8 cellular contexts compared by ENCODE assay signal in genomic region chr5:139698461-139699146, GRCh38. TPM values are rescaled to one million over a fixed set of nuclear protein-coding genes. Genes with fewer than 3 reads are reported as not detected.
DNase-seq lines count a peak whose midpoint lies in the region; ATAC-seq lines count a peak whose summit lies in the region.

No MANE protein-coding gene starts in this region.

- peaks cover 44% of the 10 kb centered on the region for H3K4me1 Mint-ChIP-seq in central memory CD8-positive, alpha-beta T cell
- peaks cover 67% of the 10 kb centered on the region for H3K4me1 Mint-ChIP-seq in stimulated activated memory B cell treated with anti-CD40 and anti-IgM and Interleukin-4, amounts not matched to agents 10 μg/mL and 1 μg/mL and 100 μg/mL, for 72 hours

- H3K4me3 Mint-ChIP-seq in central memory CD8-positive, alpha-beta T cell: peak overlapping the region; percentile 77
- H3K4me3 Mint-ChIP-seq in stimulated activated memory B cell treated with anti-CD40 and anti-IgM and Interleukin-4, amounts not matched to agents 10 μg/mL and 1 μg/mL and 100 μg/mL, for 72 hours: no peak overlapping the region

- peak in 9 of 14 donors; percentile 37 to 82 (median 65) for DNase-seq in C1 segment of cervical spinal cord (lab: John Stamatoyannopoulos, UW)
- peak; percentile 89 for DNase-seq in M059J (ENCODE audit: low read depth)
- no peak for DNase-seq in central memory CD8-positive, alpha-beta T cell (ENCODE audit: low spot score in 2 of 2)
- peak; percentile 94 for DNase-seq in left kidney (ENCODE audit: low read depth, low spot score)
- no peak for DNase-seq in AML-193 (lab: John Stamatoyannopoulos, UW)
- no peak for DNase-seq in NCI-H2107 (lab: John Stamatoyannopoulos, UW)

- H3K27ac Mint-ChIP-seq in central memory CD8-positive, alpha-beta T cell (ENCODE audit: low read depth): no peak overlapping the region
- H3K27ac Mint-ChIP-seq in stimulated activated memory B cell treated with anti-CD40 and anti-IgM and Interleukin-4, amounts not matched to agents 10 μg/mL and 1 μg/mL and 100 μg/mL, for 72 hours: peak overlapping the region; percentile 81

- peaks cover 24% of the 10 kb centered on the region for H3K27me3 Mint-ChIP-seq in central memory CD8-positive, alpha-beta T cell
- peaks cover 50% of the 10 kb centered on the region for H3K27me3 Mint-ChIP-seq in stimulated activated memory B cell treated with anti-CD40 and anti-IgM and Interleukin-4, amounts not matched to agents 10 μg/mL and 1 μg/mL and 100 μg/mL, for 72 hours

- peaks cover 1% of the 10 kb centered on the region for H3K36me3 Mint-ChIP-seq in central memory CD8-positive, alpha-beta T cell (ENCODE audit: insufficient read depth)
- no peaks in the 10 kb centered on the region for H3K36me3 Mint-ChIP-seq in stimulated activated memory B cell treated with anti-CD40 and anti-IgM and Interleukin-4, amounts not matched to agents 10 μg/mL and 1 μg/mL and 100 μg/mL, for 72 hours

- no peaks in the 10 kb centered on the region for H3K9me3 Mint-ChIP-seq in central memory CD8-positive, alpha-beta T cell
- H3K9me3 Mint-ChIP-seq in stimulated activated memory B cell treated with anti-CD40 and anti-IgM and Interleukin-4, amounts not matched to agents 10 μg/mL and 1 μg/mL and 100 μg/mL, for 72 hours: no peaks in the 10 kb centered on the region

- ATAC-seq in central memory CD8-positive, alpha-beta T cell (replicated peaks; ENCODE audit: extremely low read depth, poor library complexity, severe bottlenecking): no peak
- peak; percentile 12 for ATAC-seq in stimulated activated memory B cell treated with anti-CD40 and anti-IgM and Interleukin-4, amounts not matched to agents 10 μg/mL and 1 μg/mL and 100 μg/mL, for 72 hours
- no peak for ATAC-seq in esophagus mucosa

RNA-seq across cellular contexts. Expression of gene CXXC5, which starts 50.5 kb away (rescaled TPM):
- total RNA-seq in M059J (2014; rRNA removed; shearing (Covaris generic)): 78.6 and 122 TPM in 2 replicates
- total RNA-seq in esophagus mucosa: 22.6 TPM

Comparison
In these comparisons a context has a peak if more than half of its experiments do, and no peak if none do; other contexts are left out.
1. DNase-seq: peak in C1 segment of cervical spinal cord (9 of 14), M059J (single experiment) and left kidney (single experiment); none in central memory CD8-positive, alpha-beta T cell (0 of 2), AML-193 (0 of 2) and NCI-H2107 (single experiment).